8 cellular contexts compared by ENCODE assay signal in genomic region chr9:27527702-27528277, GRCh38. TPM values are rescaled to one million over a fixed set of nuclear protein-coding genes. Genes with fewer than 3 reads are reported as not detected.
DNase-seq lines count a peak whose midpoint lies in the region; ATAC-seq, FAIRE-seq and TF ChIP-seq lines count a peak whose summit lies in the region.

No MANE protein-coding gene starts in this region.

- no peak for FAIRE-seq in bronchial epithelial cell (lab: Jason Lieb, UNC)

- no peak overlapping the region for H2BK20ac ChIP-seq in IMR-90 (ENCODE audit: low read depth, low read length)

- H4K91ac ChIP-seq in IMR-90 (ENCODE audit: insufficient read depth, low read depth, low read length) = no peak overlapping the region

- no peaks in the 10 kb centered on the region for H3K79me1 ChIP-seq in IMR-90 (ENCODE audit: low read depth in 1 of 2, low read length in 2 of 2)

- no peak overlapping the region for H3K56ac ChIP-seq in IMR-90 (ENCODE audit: extremely low read depth, insufficient read depth, low read length)

- no peak overlapping the region for H2AK5ac ChIP-seq in IMR-90 (ENCODE audit: low read depth, low read length)

- H3K14ac ChIP-seq in IMR-90 (replicated peaks; ENCODE audit: low read depth, low read length) = no peak overlapping the region

- H3K4ac ChIP-seq in IMR-90 (ENCODE audit: low read depth, low read length) = no peak overlapping the region

- TF ChIP-seq POLR2A in IMR-90 (IDR thresholded peaks at IDR 0.05; ENCODE audit: low read depth, low read length) (no peak), lower leg skin (IDR thresholded peaks at IDR 0.05) (no peak)

- H4K5ac ChIP-seq in IMR-90 (ENCODE audit: low read depth, low read length) = no peak overlapping the region

- 10% methylated on average over 2 of the region's 17 CpGs; no CpG with 5 or more reads in 1 of the 2 experiments for WGBS in IMR-90 (ENCODE audit: extremely low coverage in 2 of 2, insufficient read length in 1 of 2), 2 experiments
- WGBS in lower leg skin, 2 donors = 22 to 25% methylated on average over 17 of the region's 17 CpGs

- CTCF ChIA-PET in IMR-90 (lab: Yijun Ruan, JAX) = no interaction called here

- peaks cover 32% of the 10 kb centered on the region for H3K27me3 ChIP-seq in IMR-90 (ENCODE audit: control insufficient read depth, insufficient read depth, low read length)
- no peaks in the 10 kb centered on the region for H3K27me3 ChIP-seq in bronchial epithelial cell (ENCODE audit: control insufficient read depth, insufficient read depth, low read length)
- H3K27me3 ChIP-seq in stomach smooth muscle (ENCODE audit: control insufficient read depth in 1 of 2, insufficient read depth in 2 of 2, low read length in 2 of 2) = no peaks in the 10 kb centered on the region

- DNase-seq in IMR-90 = no peak
- DNase-seq in bronchial epithelial cell (ENCODE audit: low read depth) = no peak
- DNase-seq in lower leg skin (ENCODE audit: low spot score in 2 of 2) = no peak
- no peak for DNase-seq in hepatic stellate cell (ENCODE audit: low spot score)
- no peak for DNase-seq in OCI-M1 (lab: John Stamatoyannopoulos, UW)
- no peak for DNase-seq in NCI-H82 (lab: John Stamatoyannopoulos, UW)

- no peak overlapping the region for H4K8ac ChIP-seq in IMR-90 (ENCODE audit: low read depth in 2 of 2, low read length in 2 of 2)

- no peak overlapping the region for H2BK5ac ChIP-seq in IMR-90 (ENCODE audit: low read depth, low read length, poor library complexity, severe bottlenecking)

- H3K4me3 ChIP-seq in IMR-90 (ENCODE audit: insufficient read depth, low read depth, low read length) (peak overlapping the region; percentile 57), bronchial epithelial cell (ENCODE audit: low read depth, low read length) (peak overlapping the region; percentile 55), lower leg skin (ENCODE audit: low read depth, poor library complexity, severe bottlenecking) (peak overlapping the region; percentile 62), stomach smooth muscle (ENCODE audit: low read length in 2 of 2) (peak overlapping the region; percentile 84 to 93)

- BruUV-seq in IMR-90 (replicated peaks; lab: Mats Ljungman, UMichigan) = no TSS peak

- peak overlapping the region; percentile 38 for H2AFZ ChIP-seq in IMR-90 (replicated peaks; ENCODE audit: low read length, poor library complexity)

- dilution Hi-C loops in IMR-90 (cut with HindIII; ENCODE audit: low sequenced_read_pairs, unreplicated experiment) = no loop called here

- H3K27ac ChIP-seq in IMR-90 (ENCODE audit: insufficient read depth, low read length) (no peak overlapping the region), stomach smooth muscle (ENCODE audit: low read length) (peak overlapping the region; percentile 95)

- H3K4me2 ChIP-seq in IMR-90 (ENCODE audit: low read depth, low read length) = peak overlapping the region; percentile 97

- H3K36me3 ChIP-seq in IMR-90 (ENCODE audit: control insufficient read depth, insufficient read depth, low read length) = no peaks in the 10 kb centered on the region
- no peaks in the 10 kb centered on the region for H3K36me3 ChIP-seq in bronchial epithelial cell (ENCODE audit: control insufficient read depth, insufficient read depth, low read length)
- H3K36me3 ChIP-seq in stomach smooth muscle (ENCODE audit: control insufficient read depth in 2 of 2, insufficient read depth in 2 of 2, low read length in 2 of 2) = peaks cover 0 to 2% of the 10 kb centered on the region in 2 donors

- TF ChIP-seq RAD21 in IMR-90 (IDR thresholded peaks at IDR 0.05; ENCODE audit: low read length) = no peak

- H2BK120ac ChIP-seq in IMR-90 (ENCODE audit: low read depth, low read length) = no peak overlapping the region

- no peak overlapping the region for H2BK15ac ChIP-seq in IMR-90 (ENCODE audit: low read depth, low read length)

- POLR2A ChIA-PET in IMR-90 (lab: Charles Lee; ENCODE audit: unreplicated experiment) = no interaction called here

- TF ChIP-seq CTCF in IMR-90 (conservative IDR thresholded peaks at IDR 0.05; ENCODE audit: low read depth, low read length) = no peak
- TF ChIP-seq CTCF in bronchial epithelial cell (IDR thresholded peaks at IDR 0.05; ENCODE audit: insufficient read depth, low read length, severe bottlenecking) = no peak
- no peak for TF ChIP-seq CTCF in lower leg skin (IDR thresholded peaks at IDR 0.05)

- intact Hi-C loops in IMR-90 (cut with micrococcal nuclease) = no loop called here
- intact Hi-C loops in lower leg skin (cut with DNase I; ENCODE audit: low total_unique reads) = no loop called here

- no peaks in the 10 kb centered on the region for H3K9me1 ChIP-seq in IMR-90 (ENCODE audit: insufficient read depth, low read length)

- in situ Hi-C loops in IMR-90 (cut with MboI; ENCODE audit: low sequenced_read_pairs) = loop anchor here (5.0 kb wide), 1 partner anchor 195 kb away; no protein-coding TSS in a partner anchor

- no peak overlapping the region for H3K18ac ChIP-seq in IMR-90 (ENCODE audit: low read depth, low read length)

- H3K9ac ChIP-seq in IMR-90 (ENCODE audit: low read depth, low read length) (no peak overlapping the region), stomach smooth muscle (ENCODE audit: low read length in 2 of 2) (peak overlapping the region; percentile 71 to 89)

- no peaks in the 10 kb centered on the region for H3K9me3 ChIP-seq in IMR-90 (ENCODE audit: control insufficient read depth, insufficient read depth, low read length)
- H3K9me3 ChIP-seq in stomach smooth muscle (ENCODE audit: control insufficient read depth in 2 of 2, low read length in 2 of 2) = no peaks in the 10 kb centered on the region

- ATAC-seq in IMR-90 (ENCODE audit: low read depth) (no peak), HG03108 (IDR thresholded peaks at IDR 0.05; ENCODE audit: unreplicated experiment) (no peak)

- H3K4me1 ChIP-seq in IMR-90 (ENCODE audit: control insufficient read depth, insufficient read depth, low read length) (no peaks in the 10 kb centered on the region), stomach smooth muscle (ENCODE audit: control insufficient read depth, insufficient read depth, low read length) (peaks cover 18% of the 10 kb centered on the region)

- H4K20me1 ChIP-seq in IMR-90 (ENCODE audit: insufficient read depth, low read length) = no peaks in the 10 kb centered on the region

- H2AK9ac ChIP-seq in IMR-90 (replicated peaks; ENCODE audit: low read depth, low read length, poor library complexity) = no peak overlapping the region

- no peak overlapping the region for H3K23ac ChIP-seq in IMR-90 (ENCODE audit: low read depth, low read length)

TF ChIP-seq in IMR-90, 13 proteins besides CTCF, POLR2A, EP300 and RAD21:
- TF ChIP-seq MAFK (IDR thresholded peaks at IDR 0.05; ENCODE audit: low read depth, low read length) (no peak), SMC3 (IDR thresholded peaks at IDR 0.05; ENCODE audit: low read depth, low read length) (no peak), FOS (IDR thresholded peaks at IDR 0.05; ENCODE audit: low read depth, low read length) (no peak), RCOR1 (IDR thresholded peaks at IDR 0.05; ENCODE audit: insufficient replicate concordance, low read length) (no peak)
TF ChIP-seq in IMR-90: peak in this region for 0.

RNA-seq across cellular contexts. Expression of gene MOB3B, which starts 1.8 kb away (rescaled TPM):
- total RNA-seq in IMR-90 (2012; rRNA removed) (under 0.01 TPM in 2 replicates), bronchial epithelial cell (0.38 and 1.1 TPM in 2 replicates), lower leg skin (10 to 100 TPM in 2 of 4 donors, 1 to 10 TPM in 2; 8.2 to 16.5 (median 10.5) TPM)
- polyA plus RNA-seq in IMR-90 (2012; rRNA removed) = 0.02 and 0.03 TPM in 2 replicates
- 0.01 and 0.02 TPM in 2 replicates for polyA plus RNA-seq in IMR-90 (2012; cell fraction: cytosol; rRNA removed)
- 0.01 and 0.02 TPM in 2 replicates for polyA plus RNA-seq in IMR-90 (2012; cell fraction: nucleus; rRNA removed; ENCODE audit: low replicate concordance)

RNA-seq across cellular contexts. Expression of gene IFNK, which starts 3.7 kb away (rescaled TPM):
- total RNA-seq in IMR-90 (2012; rRNA removed) (not detected in 2 replicates), bronchial epithelial cell (not detected in 2 replicates), lower leg skin (not detected)
- not detected in 2 replicates for polyA plus RNA-seq in IMR-90 (2012; rRNA removed)
- polyA plus RNA-seq in IMR-90 (2012; cell fraction: cytosol; rRNA removed) = not detected in 2 replicates
- not detected in 2 replicates for polyA plus RNA-seq in IMR-90 (2012; cell fraction: nucleus; rRNA removed; ENCODE audit: low replicate concordance)

RNA-seq across cellular contexts. Expression of gene C9orf72, which starts 45.5 kb away (rescaled TPM):
- total RNA-seq in IMR-90 (2012; rRNA removed) (3.4 and 5.0 TPM in 2 replicates), bronchial epithelial cell (20.2 and 20.3 TPM in 2 replicates), lower leg skin (10 to 100 TPM; 10.3 to 16.6 (median 12.5) TPM)
- polyA plus RNA-seq in IMR-90 (2012; rRNA removed) = 1.6 and 2.0 TPM in 2 replicates
- polyA plus RNA-seq in IMR-90 (2012; cell fraction: cytosol; rRNA removed) = 0.20 and 0.23 TPM in 2 replicates
- polyA plus RNA-seq in IMR-90 (2012; cell fraction: nucleus; rRNA removed; ENCODE audit: low replicate concordance) = 0.35 and 3.6 TPM in 2 replicates
